ENCODE assay signal across 8 cellular contexts in genomic region chr9:105385372-105385985, GRCh38.
DNase-seq lines count a peak whose midpoint lies in the region; ATAC-seq lines count a peak whose summit lies in the region.

No MANE protein-coding gene starts in this region.

- H3K27me3 Mint-ChIP-seq in activated naive CD4-positive, alpha-beta T cell treated with anti-CD3 and anti-CD28 coated beads, Interleukin-2, amount 50 U/mL, for 24 hours, result no peaks in the 10 kb centered on the region
- no peaks in the 10 kb centered on the region for H3K27me3 Mint-ChIP-seq in natural killer cell treated with Interleukin-12 subunit alpha and Interleukin-12 subunit beta and Interleukin-15 and Interleukin-18, amount 100 ng/mL, for 72 hours

- H3K36me3 Mint-ChIP-seq in activated naive CD4-positive, alpha-beta T cell treated with anti-CD3 and anti-CD28 coated beads, Interleukin-2, amount 50 U/mL, for 24 hours, result peaks cover 3% of the 10 kb centered on the region
- no peaks in the 10 kb centered on the region for H3K36me3 Mint-ChIP-seq in natural killer cell treated with Interleukin-12 subunit alpha and Interleukin-12 subunit beta and Interleukin-15 and Interleukin-18, amount 100 ng/mL, for 72 hours

- H3K4me3 Mint-ChIP-seq in activated naive CD4-positive, alpha-beta T cell treated with anti-CD3 and anti-CD28 coated beads, Interleukin-2, amount 50 U/mL, for 24 hours, result peak overlapping the region; percentile 90
- H3K4me3 Mint-ChIP-seq in natural killer cell treated with Interleukin-12 subunit alpha and Interleukin-12 subunit beta and Interleukin-15 and Interleukin-18, amount 100 ng/mL, for 72 hours, result peak overlapping the region; percentile 79

- ATAC-seq in GM18502 (IDR thresholded peaks at IDR 0.05; ENCODE audit: poor library complexity, unreplicated experiment) (peak; percentile 100), GM21737 (IDR thresholded peaks at IDR 0.05; ENCODE audit: unreplicated experiment) (peak; percentile 97)
- ATAC-seq in natural killer cell treated with Interleukin-12 subunit alpha and Interleukin-12 subunit beta and Interleukin-15 and Interleukin-18, amount 100 ng/mL, for 72 hours, result peak; percentile 71

- H3K9ac ChIP-seq in Karpas-422 (ENCODE audit: low read length), result peak overlapping the region; percentile 42

- no peaks in the 10 kb centered on the region for H3K9me3 Mint-ChIP-seq in activated naive CD4-positive, alpha-beta T cell treated with anti-CD3 and anti-CD28 coated beads, Interleukin-2, amount 50 U/mL, for 24 hours
- no peaks in the 10 kb centered on the region for H3K9me3 Mint-ChIP-seq in natural killer cell treated with Interleukin-12 subunit alpha and Interleukin-12 subunit beta and Interleukin-15 and Interleukin-18, amount 100 ng/mL, for 72 hours

- H3K27ac Mint-ChIP-seq in activated naive CD4-positive, alpha-beta T cell treated with anti-CD3 and anti-CD28 coated beads, Interleukin-2, amount 50 U/mL, for 24 hours, result peak overlapping the region; percentile 19
- H3K27ac Mint-ChIP-seq in natural killer cell treated with Interleukin-12 subunit alpha and Interleukin-12 subunit beta and Interleukin-15 and Interleukin-18, amount 100 ng/mL, for 72 hours, result peak overlapping the region in 1 of 2 donors; percentile 64

- H3K9me3 ChIP-seq in Karpas-422 (ENCODE audit: low read length), result no peaks in the 10 kb centered on the region

- peaks cover 11% of the 10 kb centered on the region for H3K4me1 ChIP-seq in Karpas-422 (ENCODE audit: low read length)

- no peak overlapping the region for H3K27ac ChIP-seq in Karpas-422 (ENCODE audit: low read length)

- H3K9me2 ChIP-seq in Karpas-422 (replicated peaks; ENCODE audit: insufficient read depth, low read length), result no peaks in the 10 kb centered on the region

- H4K20me1 ChIP-seq in Karpas-422 (ENCODE audit: insufficient read depth, low read depth, low read length), result no peaks in the 10 kb centered on the region

- peak overlapping the region; percentile 55 for H3K4me2 ChIP-seq in Karpas-422 (ENCODE audit: low read depth, low read length, poor library complexity, severe bottlenecking)

- H3K4me3 ChIP-seq in Karpas-422 (ENCODE audit: low read length), result peak overlapping the region; percentile 48; the same call in 1 of the 2 replicates

- peak; percentile 62 for DNase-seq in Karpas-422
- DNase-seq in natural killer cell treated with Interleukin-12 subunit alpha and Interleukin-12 subunit beta and Interleukin-15 and Interleukin-18, amount 100 ng/mL, for 72 hours (ENCODE audit: low spot score), result no peak
- DNase-seq in cortex of kidney (lab: John Stamatoyannopoulos, UW), result no peak
- no peak for DNase-seq in NCI-H1417 treated with DMSO at 0.1 percent for 48 hours (lab: John Stamatoyannopoulos, UW)
- no peak for DNase-seq in LoVo (ENCODE audit: low spot score)

- no peaks in the 10 kb centered on the region for H3K79me2 ChIP-seq in Karpas-422 (ENCODE audit: low read length)

- H3K36me3 ChIP-seq in Karpas-422 (ENCODE audit: insufficient read depth, low read length), result no peaks in the 10 kb centered on the region

- H3K4me1 Mint-ChIP-seq in activated naive CD4-positive, alpha-beta T cell treated with anti-CD3 and anti-CD28 coated beads, Interleukin-2, amount 50 U/mL, for 24 hours, result peaks cover 16% of the 10 kb centered on the region
- H3K4me1 Mint-ChIP-seq in natural killer cell treated with Interleukin-12 subunit alpha and Interleukin-12 subunit beta and Interleukin-15 and Interleukin-18, amount 100 ng/mL, for 72 hours (ENCODE audit: low read depth in 2 of 2), result peaks cover 9 to 12% of the 10 kb centered on the region in 2 donors

- no peaks in the 10 kb centered on the region for H3K27me3 ChIP-seq in Karpas-422 (ENCODE audit: low read length)

- H2AFZ ChIP-seq in Karpas-422 (ENCODE audit: low read length), result 0 out of 2 replicates have a peak overlapping the region, but pooled peaks have one; percentile 14
